ENCODE assay signal across 19 cellular contexts in genomic region chr6:150165020-150165702, GRCh38. TPM values are rescaled to one million over a fixed set of nuclear protein-coding genes. Genes with fewer than 3 reads are reported as not detected.
"Had no signal": no experiment of that assay in that cellular context is flagged by ENCODE, and none has a peak within 500 bp of the region (broad histone marks: within the 10 kb centered on the region; RNA-seq: fewer than 3 reads in every experiment).

No MANE protein-coding gene starts in this region.

- H3K4me1 ChIP-seq: suprapubic skin had no signal

- H3K79me2 ChIP-seq: hepatocyte had no signal

- H3K36me3 ChIP-seq: brain microvascular endothelial cell, esophagus muscularis mucosa, suprapubic skin, transverse colon had no signal

- H3K4me2 ChIP-seq: hepatocyte had no signal

- H3K9me3 ChIP-seq: esophagus muscularis mucosa, suprapubic skin, transverse colon had no signal

- H3K27ac ChIP-seq: brain microvascular endothelial cell, esophagus muscularis mucosa, hepatocyte, suprapubic skin had no signal

- H3K27me3 ChIP-seq: brain microvascular endothelial cell, hepatocyte, suprapubic skin, transverse colon had no signal

- H3K27ac Mint-ChIP-seq: activated CD4-positive, alpha-beta T cell treated with anti-CD3 and anti-CD28 coated beads, Interleukin-2, amount 10 ng/mL, durations not matched to agents 7 days and 5 days; activated naive CD4-positive, alpha-beta T cell treated with anti-CD3 and anti-CD28 coated beads for 36 hours; activated naive CD8-positive, alpha-beta T cell treated with anti-CD3 and anti-CD28 coated beads, Interleukin-2, amount 50 U/mL, for 24 hours; stimulated activated naive CD8-positive, alpha-beta T cell treated with anti-CD3 and anti-CD28 coated beads, Interleukin-15, Interleukin-2, amounts not matched to agents 100 ng/mL and 50 ng/mL, for 24 hours; T-helper 1 cell treated with Interleukin-12 subunit alpha and Interleukin-12 subunit beta and Interleukin-4 antibody, amounts not matched to agents 30 μg/mL and 1 μg/mL, for 36 hours had no signal

- H3K4me3 ChIP-seq: esophagus muscularis mucosa, hepatocyte, skin epidermis, suprapubic skin, transverse colon had no signal

- ATAC-seq: activated CD4-positive, CD25-positive, alpha-beta regulatory T cell treated with anti-CD3 and anti-CD28 coated beads, Interleukin-2, amount 50 U/mL, for 24 hours; activated naive CD8-positive, alpha-beta T cell treated with anti-CD3 and anti-CD28 coated beads, Interleukin-2, amount 50 U/mL, for 24 hours; activated T-cell treated with anti-CD3 and anti-CD28 coated beads, Interleukin-2, amount 50 U/mL, for 4 hours; left lobe of liver; right cardiac atrium had no signal

- DNase-seq: activated CD4-positive, alpha-beta T cell treated with anti-CD3 and anti-CD28 coated beads, Interleukin-2, amount 10 ng/mL, durations not matched to agents 7 days and 5 days; activated CD8-positive, alpha-beta memory T cell treated with anti-CD3 and anti-CD28 coated beads, Interleukin-2, amount 50 U/mL, for 4 hours; activated naive CD4-positive, alpha-beta T cell treated with anti-CD3 and anti-CD28 coated beads for 36 hours; activated naive CD8-positive, alpha-beta T cell treated with anti-CD3 and anti-CD28 coated beads, Interleukin-2, amount 50 U/mL, for 24 hours; activated T-cell treated with anti-CD3 and anti-CD28 coated beads, Interleukin-2, amount 50 U/mL, for 4 hours; anterior cingulate cortex; brain microvascular endothelial cell; effector CD4-positive, alpha-beta T cell; occipital lobe; right cardiac atrium; transverse colon had no signal

- H3K4me3 Mint-ChIP-seq: activated CD4-positive, alpha-beta T cell treated with anti-CD3 and anti-CD28 coated beads, Interleukin-2, amount 10 ng/mL, durations not matched to agents 7 days and 5 days; activated naive CD4-positive, alpha-beta T cell treated with anti-CD3 and anti-CD28 coated beads for 36 hours; activated naive CD8-positive, alpha-beta T cell treated with anti-CD3 and anti-CD28 coated beads, Interleukin-2, amount 50 U/mL, for 24 hours; activated T-cell treated with anti-CD3 and anti-CD28 coated beads, Interleukin-2, amount 50 U/mL, for 4 hours; stimulated activated naive CD8-positive, alpha-beta T cell treated with anti-CD3 and anti-CD28 coated beads, Interleukin-15, Interleukin-2, amounts not matched to agents 100 ng/mL and 50 ng/mL, for 24 hours; T-helper 1 cell treated with Interleukin-12 subunit alpha and Interleukin-12 subunit beta and Interleukin-4 antibody, amounts not matched to agents 30 μg/mL and 1 μg/mL, for 36 hours had no signal

- H3K9me3 Mint-ChIP-seq: activated CD4-positive, alpha-beta T cell treated with anti-CD3 and anti-CD28 coated beads, Interleukin-2, amount 10 ng/mL, durations not matched to agents 7 days and 5 days; activated naive CD4-positive, alpha-beta T cell treated with anti-CD3 and anti-CD28 coated beads for 36 hours; activated T-cell treated with anti-CD3 and anti-CD28 coated beads, Interleukin-2, amount 50 U/mL, for 4 hours; stimulated activated naive CD8-positive, alpha-beta T cell treated with anti-CD3 and anti-CD28 coated beads, Interleukin-15, Interleukin-2, amounts not matched to agents 100 ng/mL and 50 ng/mL, for 24 hours; T-helper 1 cell treated with Interleukin-12 subunit alpha and Interleukin-12 subunit beta and Interleukin-4 antibody, amounts not matched to agents 30 μg/mL and 1 μg/mL, for 36 hours had no signal

- H2AFZ ChIP-seq: hepatocyte had no signal

RNA-seq across cellular contexts. Expression of gene PPP1R14C, which starts 22.3 kb away (rescaled TPM):
- total RNA-seq: activated CD4-positive, alpha-beta T cell treated with anti-CD3 and anti-CD28 coated beads, Interleukin-2, amount 10 ng/mL, durations not matched to agents 7 days and 5 days; activated naive CD4-positive, alpha-beta T cell treated with anti-CD3 and anti-CD28 coated beads for 36 hours had no signal
